ENCODE assay signal across 30 cellular contexts in genomic region chr20:60264024-60264709, GRCh38.
"Had no signal": no experiment of that assay in that cellular context is flagged by ENCODE, and none has a peak within 500 bp of the region (broad histone marks: within the 10 kb centered on the region; RNA-seq: fewer than 3 reads in every experiment).

No MANE protein-coding gene starts in this region.

- H3K36me3 ChIP-seq: left lung, lower lobe of right lung, pancreas, prostate gland, sigmoid colon, spleen, thyroid gland, transverse colon, upper lobe of left lung, vagina had no signal

- H3K4me1 ChIP-seq: left lung, lower lobe of right lung, pancreas, prostate gland, sigmoid colon, thyroid gland, transverse colon, upper lobe of left lung, vagina had no signal

- H3K4me3 ChIP-seq: left lung, lower lobe of right lung, pancreas, prostate gland, sigmoid colon, spleen, thyroid gland, transverse colon, upper lobe of left lung, vagina had no signal

- H3K27me3 ChIP-seq: left lung, pancreas, thyroid gland, transverse colon, upper lobe of left lung, vagina had no signal

- ATAC-seq: left lung; lower lobe of right lung; natural killer cell; pancreas; right cardiac atrium; stimulated activated memory B cell treated with anti-CD40 and anti-IgM and Interleukin-4, amounts not matched to agents 10 μg/mL and 1 μg/mL and 100 μg/mL, for 72 hours; stimulated activated naive CD8-positive, alpha-beta T cell treated with anti-CD3 and anti-CD28 coated beads, Interleukin-15, amount 100 ng/mL, for 72 hours had no signal

- H3K9me3 Mint-ChIP-seq: natural killer cell; stimulated activated memory B cell treated with anti-CD40 and anti-IgM and Interleukin-4, amounts not matched to agents 10 μg/mL and 1 μg/mL and 100 μg/mL, for 72 hours; stimulated activated naive CD8-positive, alpha-beta T cell treated with anti-CD3 and anti-CD28 coated beads, Interleukin-15, amount 100 ng/mL, for 72 hours had no signal

- H3K27me3 Mint-ChIP-seq: naive B cell; stimulated activated naive CD8-positive, alpha-beta T cell treated with anti-CD3 and anti-CD28 coated beads, Interleukin-15, amount 100 ng/mL, for 72 hours had no signal

- DNase-seq: hippocampal formation; kidney glomerular epithelial cell; left cardiac atrium; left lung; lower lobe of right lung; mammary epithelial cell; mesenchymal stem cell; naive B cell; natural killer cell; nephron progenitor cell; pancreas; posterior cingulate gyrus; retina; right cardiac atrium; sigmoid colon; small intestine; spleen; stimulated activated CD4-positive, alpha-beta T cell treated with anti-CD3 and anti-CD28 coated beads, Interleukin-1b, Interleukin-23, amount 100 ng/mL, for 48 hours; stimulated activated CD4-positive, alpha-beta T cell treated with anti-CD3 and anti-CD28 coated beads, Interleukin-2, amount 100 ng/mL, for 48 hours; stimulated activated CD4-positive, alpha-beta T cell treated with anti-CD3 and anti-CD28 coated beads, Interleukin-4, amount 100 ng/mL, for 4 hours; stimulated activated CD8-positive, alpha-beta memory T cell treated with anti-CD3 and anti-CD28 coated beads, Interleukin-4, amount 100 ng/mL, for 48 hours; stimulated activated naive CD4-positive, alpha-beta T cell treated with Interleukin-2 at 50 U/mL for 16 hours; stimulated activated naive CD8-positive, alpha-beta T cell treated with anti-CD3 and anti-CD28 coated beads, Interleukin-15, amount 100 ng/mL, for 72 hours; substantia nigra; thyroid gland; transverse colon; upper lobe of left lung had no signal

- H3K36me3 Mint-ChIP-seq: naive B cell; natural killer cell; stimulated activated memory B cell treated with anti-CD40 and anti-IgM and Interleukin-4, amounts not matched to agents 10 μg/mL and 1 μg/mL and 100 μg/mL, for 72 hours had no signal

- H3K27ac ChIP-seq: left lung, lower lobe of right lung, pancreas, prostate gland, sigmoid colon, spleen, thyroid gland, transverse colon, upper lobe of left lung, vagina had no signal

- H3K9me3 ChIP-seq: left lung, lower lobe of right lung, pancreas, prostate gland, sigmoid colon, spleen, thyroid gland, transverse colon, upper lobe of left lung, vagina had no signal

- H3K4me1 Mint-ChIP-seq: naive B cell; natural killer cell; stimulated activated memory B cell treated with anti-CD40 and anti-IgM and Interleukin-4, amounts not matched to agents 10 μg/mL and 1 μg/mL and 100 μg/mL, for 72 hours had no signal

- H3K27ac Mint-ChIP-seq: natural killer cell; nephron progenitor cell; stimulated activated memory B cell treated with anti-CD40 and anti-IgM and Interleukin-4, amounts not matched to agents 10 μg/mL and 1 μg/mL and 100 μg/mL, for 72 hours had no signal

- H3K4me3 Mint-ChIP-seq: naive B cell; natural killer cell; nephron progenitor cell; stimulated activated memory B cell treated with anti-CD40 and anti-IgM and Interleukin-4, amounts not matched to agents 10 μg/mL and 1 μg/mL and 100 μg/mL, for 72 hours; stimulated activated naive CD8-positive, alpha-beta T cell treated with anti-CD3 and anti-CD28 coated beads, Interleukin-15, amount 100 ng/mL, for 72 hours had no signal
